In genomic region chr19:56119585-56119978, GRCh38 we compare ENCODE assay signal across 8 cellular contexts. TPM values are rescaled to one million over a fixed set of nuclear protein-coding genes. Genes with fewer than 3 reads are reported as not detected.
DNase-seq lines count a peak whose midpoint lies in the region; ATAC-seq, FAIRE-seq and TF ChIP-seq lines count a peak whose summit lies in the region.

No MANE protein-coding gene starts in this region.

- H3K36me3 Mint-ChIP-seq in progenitor cell of endocrine pancreas (ENCODE audit: insufficient read depth) = no peaks in the 10 kb centered on the region

- H3K9ac ChIP-seq in SK-N-MC (ENCODE audit: insufficient read length) = peak overlapping the region; percentile 98

- no peak for TF ChIP-seq CTCF in progenitor cell of endocrine pancreas (IDR thresholded peaks at IDR 0.05; ENCODE audit: unreplicated experiment)

- FAIRE-seq in GM12891 (lab: Jason Lieb, UNC) = no peak

- H3K4me3 Mint-ChIP-seq in progenitor cell of endocrine pancreas (ENCODE audit: low read depth) = peak overlapping the region; percentile 81

- H3K9me3 ChIP-seq in SK-N-MC (ENCODE audit: low read depth, low read length) = no peaks in the 10 kb centered on the region

- DNase-seq in GM12891 (ENCODE audit: insufficient read length, low spot score) (no peak), SK-N-MC (ENCODE audit: low read depth, low spot score) (no peak), fibroblast of gingiva (ENCODE audit: low read depth) (peak; percentile 44), progenitor cell of endocrine pancreas (ENCODE audit: low spot score, unreplicated experiment) (no peak), NCI-H1436 (lab: John Stamatoyannopoulos, UW) (no peak), GOT3 (lab: John Stamatoyannopoulos, UW) (no peak), CD1c-positive myeloid dendritic cell (ENCODE audit: extremely low spot score) (no peak)

- H3K9me3 Mint-ChIP-seq in progenitor cell of endocrine pancreas (ENCODE audit: low read depth) = no peaks in the 10 kb centered on the region

- no peaks in the 10 kb centered on the region for H3K27me3 Mint-ChIP-seq in progenitor cell of endocrine pancreas

- H3K27ac ChIP-seq in SK-N-MC = 0 out of 2 replicates have a peak overlapping the region, but pooled peaks have one; percentile 90

- peaks cover 19% of the 10 kb centered on the region for H3K4me1 Mint-ChIP-seq in progenitor cell of endocrine pancreas (ENCODE audit: low read depth)

- no peak for TF ChIP-seq POLR2A in GM12891 (IDR thresholded peaks at IDR 0.05; ENCODE audit: low read depth, low read length)

- H3K27ac Mint-ChIP-seq in progenitor cell of endocrine pancreas = peak overlapping the region; percentile 89

- peak overlapping the region; percentile 92 for H3K4me3 ChIP-seq in SK-N-MC

- no peaks in the 10 kb centered on the region for H3K36me3 ChIP-seq in SK-N-MC (ENCODE audit: insufficient read depth, low read length)

- no peak for ATAC-seq in HG03139 (IDR thresholded peaks at IDR 0.05; ENCODE audit: unreplicated experiment)

TF ChIP-seq in GM12891, 5 proteins besides CTCF, POLR2A, EP300 and RAD21:
- TF ChIP-seq POLR2AphosphoS5 (IDR thresholded peaks at IDR 0.05; ENCODE audit: low read depth, low read length) = no peak
- TF ChIP-seq POU2F2 (IDR thresholded peaks at IDR 0.05; ENCODE audit: low read depth, low read length) = 0 out of 2 replicates have a peak, but pooled peaks have one; percentile 9
TF ChIP-seq in GM12891: peak in this region for 1.

RNA-seq across cellular contexts. Expression of gene ZNF787, which starts 1.5 kb away (rescaled TPM):
- polyA plus RNA-seq in GM12891 (2012; ENCODE audit: low read depth, missing spikeins) = 16.4 TPM
- 33.9 and 34.3 TPM in 2 replicates for total RNA-seq in progenitor cell of endocrine pancreas

RNA-seq across cellular contexts. Expression of gene ZNF444, which starts 21.5 kb away (rescaled TPM):
- 15.0 TPM for polyA plus RNA-seq in GM12891 (2012; ENCODE audit: low read depth, missing spikeins)
- 132 and 135 TPM in 2 replicates for total RNA-seq in progenitor cell of endocrine pancreas

RNA-seq across cellular contexts. Expression of gene GALP, which starts 56.2 kb away (rescaled TPM):
- not detected for polyA plus RNA-seq in GM12891 (2012; ENCODE audit: low read depth, missing spikeins)
- total RNA-seq in progenitor cell of endocrine pancreas = not detected in 2 replicates
